Comparison of ENCODE assay signal across 8 cellular contexts in genomic region chr15:49044761-49045571, GRCh38. TPM values are rescaled to one million over a fixed set of nuclear protein-coding genes. Genes with fewer than 3 reads are reported as not detected.
DNase-seq lines count a peak whose midpoint lies in the region; TF ChIP-seq lines count a peak whose summit lies in the region.

No MANE protein-coding gene starts in this region.

- peak overlapping the region; percentile 94 for H3K4me3 ChIP-seq in BLaER1
- peak overlapping the region; percentile 100 for H3K4me3 ChIP-seq in colonic mucosa

- peak overlapping the region; percentile 90 for H3K4me2 ChIP-seq in BLaER1

- H3K27ac ChIP-seq in BLaER1 (peak overlapping the region; percentile 81; the same call in 1 of the 2 replicates), colonic mucosa (peak overlapping the region; percentile 86)

- intact Hi-C loops in colonic mucosa (cut with DNase I), result loop anchor here (10.0 kb wide), 1 partner anchor 110 kb away; the partner anchor contains the start of gene COPS2

- H4K20me1 ChIP-seq in BLaER1, result peaks cover 47% of the 10 kb centered on the region

- peaks cover 17% of the 10 kb centered on the region for H3K36me3 Mint-ChIP-seq in nephron progenitor cell (ENCODE audit: low read depth)

- in situ Hi-C loops in KBM-7 (cut with MboI; ENCODE audit: low pct_unique_long_range_greater_than_20kb, low sequenced_read_pairs), result no loop called here

- H3K4me1 ChIP-seq in BLaER1 (peaks cover 32% of the 10 kb centered on the region), colonic mucosa (no peaks in the 10 kb centered on the region)

- TF ChIP-seq CTCF in colonic mucosa (IDR thresholded peaks at IDR 0.05) (no peak), nephron progenitor cell (IDR thresholded peaks at IDR 0.05) (no peak)

- peak overlapping the region; percentile 86 for H3K9ac ChIP-seq in BLaER1
- H3K9ac ChIP-seq in colonic mucosa (ENCODE audit: low read depth in 2 of 2, low read length in 2 of 2), result peak overlapping the region in 1 of 2 donors; percentile 83

- H3K27me3 Mint-ChIP-seq in nephron progenitor cell (ENCODE audit: low read depth, poor library complexity), result peaks cover 3% of the 10 kb centered on the region

- H3K9me3 ChIP-seq in BLaER1 (no peaks in the 10 kb centered on the region), colonic mucosa (no peaks in the 10 kb centered on the region)

- H3K4me1 Mint-ChIP-seq in nephron progenitor cell, result peaks cover 17% of the 10 kb centered on the region

- peak overlapping the region; percentile 99 for H3K27ac Mint-ChIP-seq in nephron progenitor cell

- DNase-seq in KBM-7 (peak; percentile 12), colonic mucosa (no peak), nephron progenitor cell (no peak), NCI-H1105 (lab: John Stamatoyannopoulos, UW) (no peak), NCI-H2029 treated with DMSO at 0.1 percent for 48 hours (lab: John Stamatoyannopoulos, UW) (no peak), T1000 (lab: John Stamatoyannopoulos, UW) (no peak)
- DNase-seq in stimulated activated naive CD4-positive, alpha-beta T cell (lab: John Stamatoyannopoulos, UW), result no peak

- H3K9me3 Mint-ChIP-seq in nephron progenitor cell, result peaks cover 7% of the 10 kb centered on the region

- peak overlapping the region; percentile 99 for H3K4me3 Mint-ChIP-seq in nephron progenitor cell

- H3K27me3 ChIP-seq in BLaER1 (no peaks in the 10 kb centered on the region), colonic mucosa (no peaks in the 10 kb centered on the region)

- H3K36me3 ChIP-seq in BLaER1 (peaks cover 7% of the 10 kb centered on the region), colonic mucosa (no peaks in the 10 kb centered on the region)

RNA-seq across cellular contexts. Expression of gene SECISBP2L, which starts 1.3 kb away (rescaled TPM):
- 10 to 100 TPM; 26.9 to 45.2 TPM for total RNA-seq in colonic mucosa
